ENCODE assay signal across 8 cellular contexts in the genomic region with DNA sequence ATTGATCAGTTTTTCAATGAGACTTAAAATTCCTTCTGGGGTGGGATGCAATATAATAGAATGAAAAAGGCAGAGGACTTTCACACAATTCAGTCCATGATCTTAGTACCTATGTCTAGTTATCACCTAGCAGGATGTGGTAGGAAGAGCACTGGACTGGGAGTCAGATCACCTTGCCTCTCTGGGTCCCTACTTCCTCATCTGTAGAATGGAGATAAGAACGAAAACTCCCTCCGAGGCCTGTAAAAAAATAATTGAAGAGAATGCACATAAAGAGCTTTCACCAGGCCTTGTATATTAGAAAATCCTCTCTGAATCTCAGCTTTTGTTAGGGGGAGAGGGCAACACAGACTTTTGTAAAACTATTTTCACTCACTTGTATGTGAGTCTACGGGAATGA. TPM values are rescaled to one million over a fixed set of nuclear protein-coding genes. Genes with fewer than 3 reads are reported as not detected.
DNase-seq lines count a peak whose midpoint lies in the region; ATAC-seq and TF ChIP-seq lines count a peak whose summit lies in the region.

No MANE protein-coding gene starts in this region.

- H3K9ac ChIP-seq in iPS-15b (ENCODE audit: low read depth, low read length), result no peak overlapping the region

- DNase-seq in heart right ventricle (no peak), heart left ventricle (no peak), WERI-Rb-1 (no peak), left colon (no peak), DMS53 treated with DMSO at 0.1 percent for 48 hours (lab: John Stamatoyannopoulos, UW; ENCODE audit: unreplicated experiment) (no peak)

- H3K36me3 ChIP-seq in heart right ventricle (no peaks in the 10 kb centered on the region), heart left ventricle (no peaks in the 10 kb centered on the region), WERI-Rb-1 (peaks cover 4% of the 10 kb centered on the region), iPS-15b (ENCODE audit: control insufficient read depth, insufficient read depth, low read length) (no peaks in the 10 kb centered on the region)

- H3K27ac ChIP-seq in heart right ventricle (no peak overlapping the region), heart left ventricle (no peak overlapping the region), WERI-Rb-1 (peak overlapping the region; percentile 84), temporal lobe (ENCODE audit: low read depth, low read length) (peak overlapping the region; percentile 73)

- intact Hi-C loops in heart right ventricle (cut with DNase I) (no loop called here), heart left ventricle (cut with DNase I) (no loop called here), left colon (cut with DNase I, micrococcal nuclease) (no loop called here)

- no peak for TF ChIP-seq POLR2A in heart left ventricle (IDR thresholded peaks at IDR 0.05)

- 75 to 87% methylated on average over 3 of the region's 3 CpGs for WGBS in heart right ventricle, 2 donors
- 50 to 92% (median 87%) methylated on average over 3 of the region's 3 CpGs for WGBS in heart left ventricle, 4 donors

- ATAC-seq in heart right ventricle (no peak), heart left ventricle (no peak), HG02678 (IDR thresholded peaks at IDR 0.05; ENCODE audit: unreplicated experiment) (no peak), left colon (no peak)

- H3K27me3 ChIP-seq in heart right ventricle, result peaks cover 0 to 35% (median 0%) of the 10 kb centered on the region in 7 donors
- peaks cover 0 to 25% (median 0%) of the 10 kb centered on the region in 9 donors for H3K27me3 ChIP-seq in heart left ventricle
- H3K27me3 ChIP-seq in WERI-Rb-1 (ENCODE audit: insufficient read depth, low read depth, severe bottlenecking), result no peaks in the 10 kb centered on the region
- H3K27me3 ChIP-seq in iPS-15b (ENCODE audit: control insufficient read depth, insufficient read depth, low read length), result no peaks in the 10 kb centered on the region

- H3K9me3 ChIP-seq in heart right ventricle, result no peaks in the 10 kb centered on the region
- no peaks in the 10 kb centered on the region for H3K9me3 ChIP-seq in heart left ventricle
- H3K9me3 ChIP-seq in WERI-Rb-1 (ENCODE audit: severe bottlenecking), result no peaks in the 10 kb centered on the region
- no peaks in the 10 kb centered on the region for H3K9me3 ChIP-seq in iPS-15b (ENCODE audit: control insufficient read depth, insufficient read depth, low read length)

- H3K4me1 ChIP-seq in heart right ventricle (peaks cover 0 to 9% (median 0%) of the 10 kb centered on the region in 9 donors), heart left ventricle (peaks cover 0 to 15% (median 1%) of the 10 kb centered on the region in 12 donors), iPS-15b (ENCODE audit: control insufficient read depth, insufficient read depth, low read length) (peaks cover 8% of the 10 kb centered on the region)

- H3K4me3 ChIP-seq in heart right ventricle, result peak overlapping the region in 7 of 10 donors; percentile 64 to 67 (median 64)
- peak overlapping the region in 6 of 12 donors; percentile 48 to 86 (median 66) for H3K4me3 ChIP-seq in heart left ventricle
- peak overlapping the region; percentile 88 for H3K4me3 ChIP-seq in WERI-Rb-1 (ENCODE audit: low read depth, low read length)
- peak overlapping the region; percentile 36 for H3K4me3 ChIP-seq in iPS-15b (ENCODE audit: low read depth, low read length)

- no peak for TF ChIP-seq CTCF in heart right ventricle (IDR thresholded peaks at IDR 0.05)
- no peak for TF ChIP-seq CTCF in heart left ventricle (IDR thresholded peaks at IDR 0.05)
- TF ChIP-seq CTCF in WERI-Rb-1 (IDR thresholded peaks at IDR 0.05; ENCODE audit: low read depth, low read length), result no peak

RNA-seq across cellular contexts. Expression of a gene that starts 0.7 kb away (rescaled TPM):
- total RNA-seq in heart right ventricle (under 1 TPM in 4 of 10 donors, not detected in 6; 0.16 to 0.60 (median 0.30) TPM), heart left ventricle (1 to 10 TPM in 1 of 9 donors, under 1 TPM in 5, not detected in 3; 0.14 to 1.1 (median 0.26) TPM), temporal lobe (38.4 TPM), left colon (under 1 TPM in 1 of 2 donors, not detected in 1; 0.50 TPM)
- polyA plus RNA-seq in heart right ventricle (under 1 TPM in 1 of 2 donors, not detected in 1; 0.03 TPM), heart left ventricle (under 1 TPM in 1 of 2 donors, not detected in 1; 0.03 TPM)

RNA-seq across cellular contexts. Expression of a gene that starts 45.3 kb away (rescaled TPM):
- total RNA-seq in heart right ventricle (10 to 100 TPM; 11.9 to 32.2 (median 20.1) TPM), heart left ventricle (10 to 100 TPM; 17.8 to 60.5 (median 24.1) TPM), temporal lobe (47.7 TPM), left colon (1 to 10 TPM; 9.2 to 9.8 TPM)
- polyA plus RNA-seq in heart right ventricle (10 to 100 TPM; 12.1 to 20.4 TPM), heart left ventricle (10 to 100 TPM; 14.3 to 30.1 TPM)

Comparison
In these comparisons a context has a peak if more than half of its experiments do, and no peak if none do; other contexts are left out.
1. H3K27ac ChIP-seq: peak in WERI-Rb-1 (single experiment) and temporal lobe (single experiment); none in heart right ventricle (0 of 10) and heart left ventricle (0 of 12).
2. RNA of a gene that starts 0.7 kb away (total RNA-seq): 38.4 TPM in temporal lobe (single experiment); 0.50 TPM in left colon, 0.14 to 1.1 TPM in heart left ventricle and 0.16 to 0.60 TPM in heart right ventricle; every median in the first group is over 10 times any median in the second.